8 cellular contexts compared by ENCODE assay signal in the genomic region with DNA sequence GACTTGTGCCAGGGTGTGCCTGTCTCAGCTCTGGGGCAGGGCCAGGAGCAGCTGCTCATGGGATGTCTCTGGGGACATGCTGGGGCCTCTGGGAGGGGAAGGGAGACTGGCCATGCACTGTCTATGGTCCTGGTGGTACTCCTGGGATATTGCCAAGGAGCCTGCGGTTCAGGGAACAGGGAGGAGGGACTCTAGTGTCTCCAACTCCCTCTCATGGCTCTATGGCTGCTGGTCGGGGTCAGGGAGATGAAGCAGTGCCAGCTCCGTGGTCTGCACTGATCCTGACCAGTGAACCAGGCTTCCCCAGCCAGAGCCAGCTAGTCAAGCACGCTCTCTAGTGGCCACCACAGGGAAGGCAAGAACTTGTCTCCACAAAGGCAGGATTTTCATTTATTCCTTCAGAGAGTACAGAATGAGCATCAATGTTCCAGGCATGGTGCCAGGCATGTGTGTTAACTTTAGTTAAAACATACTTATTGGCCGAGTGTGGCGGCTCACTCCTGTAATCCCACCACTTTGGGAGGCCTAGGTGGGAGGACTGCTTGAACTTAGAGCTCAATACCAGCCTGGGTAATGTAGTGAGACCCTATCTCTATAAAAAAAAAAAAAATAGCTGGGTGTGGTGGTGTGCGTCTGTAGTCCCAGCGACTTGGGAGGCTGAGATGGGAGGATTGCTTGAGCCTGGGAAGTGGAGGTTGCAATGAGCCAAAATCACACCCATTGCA. TPM values are rescaled to one million over a fixed set of nuclear protein-coding genes. Genes with fewer than 3 reads are reported as not detected.
DNase-seq lines count a peak whose midpoint lies in the region; ATAC-seq and TF ChIP-seq lines count a peak whose summit lies in the region.

No MANE protein-coding gene starts in this region.

- no peaks in the 10 kb centered on the region for H3K9me3 Mint-ChIP-seq in activated CD8-positive, alpha-beta T cell treated with anti-CD3 and anti-CD28 coated beads for 36 hours
- H3K9me3 Mint-ChIP-seq in effector memory CD8-positive, alpha-beta T cell, result no peaks in the 10 kb centered on the region
- H3K9me3 Mint-ChIP-seq in stimulated activated memory B cell treated with anti-CD40 and anti-IgM and Interleukin-4, amounts not matched to agents 10 μg/mL and 1 μg/mL and 100 μg/mL, for 72 hours, result no peaks in the 10 kb centered on the region

- TF ChIP-seq POLR2A in GM18505 (IDR thresholded peaks at IDR 0.05; ENCODE audit: borderline replicate concordance, extremely low read depth, insufficient read depth, insufficient read length), result no peak

- no peaks in the 10 kb centered on the region for H3K27me3 ChIP-seq in mesenchymal stem cell (ENCODE audit: control insufficient read depth in 1 of 2, insufficient read depth in 1 of 2, low read length in 2 of 2)

- ATAC-seq in activated CD8-positive, alpha-beta T cell treated with anti-CD3 and anti-CD28 coated beads for 36 hours, result peak; percentile 77
- peak; percentile 92 for ATAC-seq in effector memory CD8-positive, alpha-beta T cell (replicated peaks)
- peak; percentile 74 for ATAC-seq in stimulated activated memory B cell treated with anti-CD40 and anti-IgM and Interleukin-4, amounts not matched to agents 10 μg/mL and 1 μg/mL and 100 μg/mL, for 72 hours
- ATAC-seq in GM18505 (IDR thresholded peaks at IDR 0.05; ENCODE audit: unreplicated experiment), result no peak

- no peak overlapping the region for H3K4ac ChIP-seq in mesenchymal stem cell (ENCODE audit: low read depth in 1 of 2, low read length in 2 of 2)

- no peak overlapping the region for H2BK5ac ChIP-seq in mesenchymal stem cell (ENCODE audit: low read depth, low read length, poor library complexity, severe bottlenecking)

- H2BK15ac ChIP-seq in mesenchymal stem cell (ENCODE audit: low read depth, poor library complexity, severe bottlenecking), result no peak overlapping the region

- peak; percentile 80 for TF ChIP-seq CTCF in activated CD8-positive, alpha-beta T cell treated with anti-CD3 and anti-CD28 coated beads for 36 hours (IDR thresholded peaks at IDR 0.05)

- H3K23ac ChIP-seq in mesenchymal stem cell (ENCODE audit: low read length in 2 of 2), result no peak overlapping the region

- peak overlapping the region in 1 of 2 experiments; percentile 0 for H2BK12ac ChIP-seq in mesenchymal stem cell (ENCODE audit: low read length in 2 of 2)

- no peak overlapping the region for H4K91ac ChIP-seq in mesenchymal stem cell (ENCODE audit: low read length)

- H3K4me2 ChIP-seq in mesenchymal stem cell (ENCODE audit: low read length, poor library complexity, severe bottlenecking), result no peak overlapping the region

- no peak overlapping the region for H2BK120ac ChIP-seq in mesenchymal stem cell (ENCODE audit: low read depth, low read length)

- no peak overlapping the region for H4K8ac ChIP-seq in mesenchymal stem cell (ENCODE audit: low read length)

- no peak overlapping the region for H3K14ac ChIP-seq in mesenchymal stem cell (ENCODE audit: low read length in 2 of 2)

- POLR2A ChIA-PET in activated CD8-positive, alpha-beta T cell treated with anti-CD3 and anti-CD28 coated beads for 36 hours (lab: Charles Lee), result interaction anchor here (0.8 to 3.1 kb wide), 3 partner anchors 20 to 161 kb away, joined by 3 to 17 read pairs (median 5); partner anchors contain the start of gene FTH1

- peaks cover 3% of the 10 kb centered on the region for H3K27me3 Mint-ChIP-seq in activated CD8-positive, alpha-beta T cell treated with anti-CD3 and anti-CD28 coated beads for 36 hours
- peaks cover 11 to 21% of the 10 kb centered on the region in 2 donors for H3K27me3 Mint-ChIP-seq in effector memory CD8-positive, alpha-beta T cell
- peaks cover 9% of the 10 kb centered on the region for H3K27me3 Mint-ChIP-seq in stimulated activated memory B cell treated with anti-CD40 and anti-IgM and Interleukin-4, amounts not matched to agents 10 μg/mL and 1 μg/mL and 100 μg/mL, for 72 hours

- DNase-seq in COR-L47 (lab: John Stamatoyannopoulos, UW), result peak; percentile 71
- peak; percentile 97 for DNase-seq in HuH-7.5 (ENCODE audit: low spot score)
- DNase-seq in NOMO-1 treated with dmso at 0.1 percent for 144 hours (lab: John Stamatoyannopoulos, UW; ENCODE audit: unreplicated experiment), result peak; percentile 53
- DNase-seq in activated CD8-positive, alpha-beta T cell treated with anti-CD3 and anti-CD28 coated beads for 36 hours, result peak; percentile 82
- peak; percentile 57 to 65 (median 63) for DNase-seq in effector memory CD8-positive, alpha-beta T cell
- DNase-seq in mesenchymal stem cell, result peak; percentile 89

- 9% methylated on average over 6 of the region's 8 CpGs for WGBS in mesenchymal stem cell

- no peaks in the 10 kb centered on the region for H3K79me1 ChIP-seq in mesenchymal stem cell (replicated peaks; ENCODE audit: low read length, poor library complexity, severe bottlenecking)

- H2AFZ ChIP-seq in mesenchymal stem cell (ENCODE audit: low read depth, low read length), result no peak overlapping the region

- intact Hi-C loops in activated CD8-positive, alpha-beta T cell treated with anti-CD3 and anti-CD28 coated beads for 36 hours (cut with micrococcal nuclease), result loop anchor here (5.0 kb wide), 1 partner anchor 50 kb away; no protein-coding TSS in a partner anchor

- H3K4me3 Mint-ChIP-seq in activated CD8-positive, alpha-beta T cell treated with anti-CD3 and anti-CD28 coated beads for 36 hours, result no peak overlapping the region
- H3K4me3 Mint-ChIP-seq in effector memory CD8-positive, alpha-beta T cell, result no peak overlapping the region
- H3K4me3 Mint-ChIP-seq in stimulated activated memory B cell treated with anti-CD40 and anti-IgM and Interleukin-4, amounts not matched to agents 10 μg/mL and 1 μg/mL and 100 μg/mL, for 72 hours, result no peak overlapping the region

- H3K36me3 ChIP-seq in mesenchymal stem cell (ENCODE audit: control insufficient read depth in 1 of 2, insufficient read depth in 2 of 2, low read depth in 1 of 2, low read length in 2 of 2), result no peaks in the 10 kb centered on the region

- CTCF ChIA-PET in activated CD8-positive, alpha-beta T cell treated with anti-CD3 and anti-CD28 coated beads for 36 hours (lab: Charles Lee), result interaction anchor here (0.6 to 11.9 kb wide), 41 partner anchors 10 to 215 kb away, joined by 3 to 215 read pairs (median 6); partner anchors contain the start of genes FEN1 and TMEM258

- peak overlapping the region; percentile 49 for H3K9ac ChIP-seq in mesenchymal stem cell (ENCODE audit: low read length)

- H3K4me1 Mint-ChIP-seq in activated CD8-positive, alpha-beta T cell treated with anti-CD3 and anti-CD28 coated beads for 36 hours (ENCODE audit: low read depth), result peaks cover 7% of the 10 kb centered on the region
- H3K4me1 Mint-ChIP-seq in effector memory CD8-positive, alpha-beta T cell (ENCODE audit: low read depth in 2 of 2), result peaks cover 0 to 3% of the 10 kb centered on the region in 2 donors
- H3K4me1 Mint-ChIP-seq in stimulated activated memory B cell treated with anti-CD40 and anti-IgM and Interleukin-4, amounts not matched to agents 10 μg/mL and 1 μg/mL and 100 μg/mL, for 72 hours, result peaks cover 14% of the 10 kb centered on the region

- peaks cover 6% of the 10 kb centered on the region for H3K4me1 ChIP-seq in mesenchymal stem cell (ENCODE audit: control insufficient read depth, insufficient read depth, low read depth, low read length)

- no peak overlapping the region for H3K18ac ChIP-seq in mesenchymal stem cell (ENCODE audit: low read depth in 1 of 2, low read length in 2 of 2)

- no peaks in the 10 kb centered on the region for H3K9me3 ChIP-seq in mesenchymal stem cell (ENCODE audit: control insufficient read depth, low read length)

- no peak overlapping the region for H3K27ac ChIP-seq in mesenchymal stem cell (ENCODE audit: low read length, poor library complexity, severe bottlenecking)

- H3K27ac Mint-ChIP-seq in activated CD8-positive, alpha-beta T cell treated with anti-CD3 and anti-CD28 coated beads for 36 hours, result no peak overlapping the region
- no peak overlapping the region for H3K27ac Mint-ChIP-seq in effector memory CD8-positive, alpha-beta T cell
- H3K27ac Mint-ChIP-seq in stimulated activated memory B cell treated with anti-CD40 and anti-IgM and Interleukin-4, amounts not matched to agents 10 μg/mL and 1 μg/mL and 100 μg/mL, for 72 hours, result no peak overlapping the region

- no peaks in the 10 kb centered on the region for H3K36me3 Mint-ChIP-seq in activated CD8-positive, alpha-beta T cell treated with anti-CD3 and anti-CD28 coated beads for 36 hours (ENCODE audit: low read depth)
- no peaks in the 10 kb centered on the region for H3K36me3 Mint-ChIP-seq in effector memory CD8-positive, alpha-beta T cell (ENCODE audit: insufficient read depth)
- H3K36me3 Mint-ChIP-seq in stimulated activated memory B cell treated with anti-CD40 and anti-IgM and Interleukin-4, amounts not matched to agents 10 μg/mL and 1 μg/mL and 100 μg/mL, for 72 hours, result no peaks in the 10 kb centered on the region

- H2AK5ac ChIP-seq in mesenchymal stem cell (ENCODE audit: low read length, severe bottlenecking), result no peak overlapping the region

- H3K4me3 ChIP-seq in mesenchymal stem cell (ENCODE audit: insufficient read depth in 1 of 2, low read depth in 1 of 2, low read length in 2 of 2), result no peak overlapping the region

RNA-seq across cellular contexts. Expression of gene BEST1, which starts 2.5 kb away (rescaled TPM):
- under 1 TPM; 0.61 to 0.83 TPM for total RNA-seq in activated CD8-positive, alpha-beta T cell treated with anti-CD3 and anti-CD28 coated beads for 36 hours
- polyA plus RNA-seq in mesenchymal stem cell (2013, experiment 1 of 2), result 2.9 TPM
- polyA plus RNA-seq in mesenchymal stem cell (2013, experiment 2 of 2), result 2.6 TPM

RNA-seq across cellular contexts. Expression of gene FTH1, which starts 19.8 kb away (rescaled TPM):
- total RNA-seq in activated CD8-positive, alpha-beta T cell treated with anti-CD3 and anti-CD28 coated beads for 36 hours, result 100 to 1,000 TPM; 700 to 729 TPM
- polyA plus RNA-seq in mesenchymal stem cell (2013, experiment 1 of 2), result 3,841 TPM
- 3,893 TPM for polyA plus RNA-seq in mesenchymal stem cell (2013, experiment 2 of 2)

RNA-seq across cellular contexts. Expression of gene RAB3IL1, which starts 30.3 kb away (rescaled TPM):
- total RNA-seq in activated CD8-positive, alpha-beta T cell treated with anti-CD3 and anti-CD28 coated beads for 36 hours, result not detected
- polyA plus RNA-seq in mesenchymal stem cell (2013, experiment 1 of 2), result 10.9 TPM
- polyA plus RNA-seq in mesenchymal stem cell (2013, experiment 2 of 2), result 10.4 TPM

RNA-seq across cellular contexts. Expression of gene FADS3, which starts 56.3 kb away (rescaled TPM):
- 10 to 100 TPM; 10.3 to 13.9 TPM for total RNA-seq in activated CD8-positive, alpha-beta T cell treated with anti-CD3 and anti-CD28 coated beads for 36 hours
- polyA plus RNA-seq in mesenchymal stem cell (2013, experiment 1 of 2), result 65.4 TPM
- 66.5 TPM for polyA plus RNA-seq in mesenchymal stem cell (2013, experiment 2 of 2)
